In genomic region chr17:45361976-45362375, GRCh38 we compare ENCODE assay signal across 22 cellular contexts.
"Had no signal": no experiment of that assay in that cellular context is flagged by ENCODE, and none has a peak within 500 bp of the region (broad histone marks: within the 10 kb centered on the region; RNA-seq: fewer than 3 reads in every experiment).

No MANE protein-coding gene starts in this region.

- H3K27me3 ChIP-seq: hepatocyte, ovary, right atrium auricular region, tibial nerve had no signal

- H3K27ac ChIP-seq: hepatocyte, ovary, psoas muscle, right atrium auricular region, tibial nerve had no signal

- DNase-seq: activated B cell treated with CpG ODN at 0.5 μM for 24 hours; activated CD4-positive, alpha-beta T cell treated with anti-CD3 and anti-CD28 coated beads for 36 hours; activated CD4-positive, alpha-beta T cell treated with anti-CD3 and anti-CD28 coated beads, Interleukin-2, amount 50 U/mL, for 4 hours; activated CD8-positive, alpha-beta memory T cell treated with anti-CD3 and anti-CD28 coated beads for 24 hours; activated naive CD8-positive, alpha-beta T cell treated with anti-CD3 and anti-CD28 coated beads for 36 hours; central memory CD4-positive, alpha-beta T cell; effector memory CD4-positive, alpha-beta T cell; glutamatergic neuron; left ventricle myocardium superior; midbrain; psoas muscle; stimulated activated CD4-positive, alpha-beta T cell treated with anti-CD3 and anti-CD28 coated beads, Interleukin-1b, Interleukin-23, amount 100 ng/mL, for 48 hours; stimulated activated naive CD8-positive, alpha-beta T cell treated with anti-CD3 and anti-CD28 coated beads, Interleukin-15, amount 100 ng/mL, for 72 hours; T-helper 1 cell; T1000 had no signal

- H3K9me3 ChIP-seq: ovary, psoas muscle, right atrium auricular region had no signal

- H3K36me3 ChIP-seq: ovary, right atrium auricular region, tibial nerve had no signal

- H3K4me1 ChIP-seq: right atrium auricular region had no signal

- ATAC-seq: activated CD4-positive, alpha-beta T cell treated with anti-CD3 and anti-CD28 coated beads for 36 hours; esophagus mucosa; left ventricle myocardium superior; natural killer cell treated with Interleukin-12 subunit alpha and Interleukin-12 subunit beta and Interleukin-15 and Interleukin-18, amount 100 ng/mL, for 72 hours; psoas muscle; stimulated activated effector memory CD8-positive, alpha-beta T cell treated with anti-CD3 and anti-CD28 coated beads, Interleukin-12 subunit alpha, Interleukin-12 subunit beta, amount 100 ng/mL, for 72 hours; stimulated activated naive CD8-positive, alpha-beta T cell treated with anti-CD3 and anti-CD28 coated beads, Interleukin-15, amount 100 ng/mL, for 72 hours had no signal

- H3K4me3 ChIP-seq: hepatocyte, ovary, psoas muscle, right atrium auricular region, tibial nerve had no signal
